Comparison of ENCODE assay signal across 8 cellular contexts in genomic region chr12:110073049-110073831, GRCh38. TPM values are rescaled to one million over a fixed set of nuclear protein-coding genes. Genes with fewer than 3 reads are reported as not detected.
A peak's percentile ranks its signal among the peaks of the same experiment; 100 is the strongest.
DNase-seq lines count a peak whose midpoint lies in the region; ATAC-seq and TF ChIP-seq lines count a peak whose summit lies in the region.

No MANE protein-coding gene starts in this region.

- H3K9me3 ChIP-seq in mononuclear cell (ENCODE audit: low read depth, low read length) (no peaks in the 10 kb centered on the region), tibial nerve (no peaks in the 10 kb centered on the region)

- H3K4me1 ChIP-seq in mononuclear cell (ENCODE audit: insufficient read depth, low read length) (peaks cover 16% of the 10 kb centered on the region), tibial nerve (peaks cover 0 to 32% (median 0%) of the 10 kb centered on the region in 4 donors)

- H3K27ac ChIP-seq in tibial nerve = peak overlapping the region; percentile 34 to 88 (median 64)

- TF ChIP-seq POLR2A in tibial nerve (IDR thresholded peaks at IDR 0.05) = peak in 1 of 2 donors; percentile 36

- peak in 1 of 2 donors; percentile 69 for TF ChIP-seq EP300 in tibial nerve (IDR thresholded peaks at IDR 0.05)

- 4 to 7% methylated on average over 19 of the region's 19 CpGs for whole genome bisulfite sequencing in tibial nerve, 2 donors

- ATAC-seq in SK-N-SH treated with all-trans-retinoic acid at 6 μM for 48 hours = peak; percentile 78

- DNase-seq in DMS79 treated with DMSO at 0.1 percent for 48 hours (lab: John Stamatoyannopoulos, UW) (peak; percentile 18), DMS79 (lab: John Stamatoyannopoulos, UW) (no peak), cerebellar cortex (ENCODE audit: low spot score) (peak; percentile 57), tibial nerve (ENCODE audit: low spot score in 2 of 2) (peak; percentile 24 to 47), HPDE6-E6E7 (ENCODE audit: extremely low spot score) (no peak), SIG-M5 (lab: John Stamatoyannopoulos, UW) (no peak)

- no peak for TF ChIP-seq CTCF in tibial nerve (IDR thresholded peaks at IDR 0.05)

- peaks cover 0 to 3% (median 0%) of the 10 kb centered on the region in 3 donors for H3K36me3 ChIP-seq in tibial nerve

- H3K27me3 ChIP-seq in mononuclear cell (ENCODE audit: insufficient read depth, low read length) = no peaks in the 10 kb centered on the region
- no peaks in the 10 kb centered on the region for H3K27me3 ChIP-seq in tibial nerve

- H3K4me3 ChIP-seq in mononuclear cell (ENCODE audit: low read length) (peak overlapping the region; percentile 34), tibial nerve (peak overlapping the region; percentile 18 to 55 (median 44))

TF ChIP-seq in SK-N-SH treated with all-trans-retinoic acid at 6 μM for 48 hours, 23 proteins besides CTCF, POLR2A, EP300 and RAD21:
- TF ChIP-seq ESRRG (CRISPR knock-in tag; IDR thresholded peaks at IDR 0.05) (no peak), PATZ1 (CRISPR knock-in tag; IDR thresholded peaks at IDR 0.05; ENCODE audit: borderline replicate concordance) (no peak), BACH2 (CRISPR knock-in tag; IDR thresholded peaks at IDR 0.05; ENCODE audit: borderline replicate concordance) (no peak), PPARA (CRISPR knock-in tag; IDR thresholded peaks at IDR 0.05; ENCODE audit: borderline replicate concordance) (no peak), SNAI2 (CRISPR knock-in tag; IDR thresholded peaks at IDR 0.05) (no peak), ZNF565 (CRISPR knock-in tag; conservative IDR thresholded peaks at IDR 0.05; ENCODE audit: low read depth) (no peak), RARB (CRISPR knock-in tag; IDR thresholded peaks at IDR 0.05) (no peak), ARNTL (CRISPR knock-in tag; IDR thresholded peaks at IDR 0.05; ENCODE audit: borderline replicate concordance, low read depth) (no peak), CSRNP3 (CRISPR knock-in tag; IDR thresholded peaks at IDR 0.05) (no peak), ZFP30 (CRISPR knock-in tag; IDR thresholded peaks at IDR 0.05) (no peak), TCF4 (CRISPR knock-in tag; IDR thresholded peaks at IDR 0.05; ENCODE audit: borderline replicate concordance) (no peak), POU6F1 (CRISPR knock-in tag; IDR thresholded peaks at IDR 0.05; ENCODE audit: borderline replicate concordance, low read depth) (no peak)

RNA-seq across cellular contexts. Expression of gene C12orf76, which starts 24.9 kb away (rescaled TPM):
- total RNA-seq in mononuclear cell (16.2 TPM), tibial nerve (10 to 100 TPM; 19.4 to 29.7 (median 22.5) TPM)

RNA-seq across cellular contexts. Expression of gene IFT81, which starts 50.9 kb away (rescaled TPM):
- total RNA-seq in mononuclear cell (2.2 TPM), tibial nerve (10 to 100 TPM; 11.5 to 36.1 (median 21.8) TPM)

Comparison
In these comparisons a context has a peak if more than half of its experiments do, and no peak if none do; other contexts are left out.
1. DNase-seq: peak in DMS79 treated with DMSO at 0.1 percent for 48 hours (single experiment), cerebellar cortex (single experiment) and tibial nerve (2 of 2); none in DMS79 (single experiment), HPDE6-E6E7 (single experiment) and SIG-M5 (single experiment).